Comparison of ENCODE assay signal across 15 cellular contexts in genomic region chr4:66840178-66840577, GRCh38.
DNase-seq lines count a peak whose midpoint lies in the region; ATAC-seq, FAIRE-seq and TF ChIP-seq lines count a peak whose summit lies in the region.
"Had no signal": no experiment of that assay in that cellular context is flagged by ENCODE, and none has a peak within 500 bp of the region (broad histone marks: within the 10 kb centered on the region; RNA-seq: fewer than 3 reads in every experiment).

No MANE protein-coding gene starts in this region.

- CTCF ChIA-PET in HepG2 (lab: Yijun Ruan, JAX; ENCODE audit: low intra/inter-chr PET ratio, low total read pairs) (no interaction called here), K562 (lab: Yijun Ruan, JAX; ENCODE audit: low intra/inter-chr PET ratio) (no interaction called here)

- H3K9ac ChIP-seq in HepG2 (ENCODE audit: insufficient read depth, low read depth, low read length) = no peak overlapping the region
- H3K9ac ChIP-seq in K562 (ENCODE audit: insufficient read depth in 1 of 2, low read depth in 2 of 2, low read length in 2 of 2) = no peak overlapping the region
- no peak overlapping the region for H3K9ac ChIP-seq in colonic mucosa (ENCODE audit: low read depth in 2 of 2, low read length in 2 of 2)

- H3K27ac ChIP-seq in HepG2 (ENCODE audit: extremely low read length, insufficient read depth, low read length) (no peak overlapping the region), right lobe of liver (no peak overlapping the region), K562 (ENCODE audit: extremely low read depth, low read depth, low read length) (no peak overlapping the region), colonic mucosa (no peak overlapping the region), upper lobe of left lung (no peak overlapping the region)

- H3K79me2 ChIP-seq in HepG2 (ENCODE audit: insufficient read depth, low read length) (no peaks in the 10 kb centered on the region), K562 (ENCODE audit: control insufficient read depth, insufficient read depth, low read length) (no peaks in the 10 kb centered on the region)

- POLR2A ChIA-PET in HepG2 (lab: Yijun Ruan, JAX) = no interaction called here
- POLR2A ChIA-PET in K562 (lab: Yijun Ruan, JAX) = no interaction called here

- TF ChIP-seq POLR2A in HepG2 (IDR thresholded peaks at IDR 0.05; ENCODE audit: insufficient read depth in 1 of 2, low read depth in 2 of 2, low read length in 2 of 2) (no peak), right lobe of liver (IDR thresholded peaks at IDR 0.05) (no peak), K562 (conservative IDR thresholded peaks at IDR 0.05) (no peak), upper lobe of left lung (IDR thresholded peaks at IDR 0.05) (no peak)

- H3K4me1 ChIP-seq in HepG2 (ENCODE audit: insufficient read depth, low read length) = no peaks in the 10 kb centered on the region
- H3K4me1 ChIP-seq in right lobe of liver = no peaks in the 10 kb centered on the region
- H3K4me1 ChIP-seq in K562 (replicated peaks in 1 of 2; ENCODE audit: control insufficient read depth in 2 of 2, insufficient read depth in 2 of 2, low read length in 2 of 2) = no peaks in the 10 kb centered on the region
- H3K4me1 ChIP-seq in colonic mucosa = no peaks in the 10 kb centered on the region
- no peaks in the 10 kb centered on the region for H3K4me1 ChIP-seq in upper lobe of left lung
- H3K4me1 ChIP-seq: Caco-2 had no signal

- ATAC-seq in HepG2 = no peak
- no peak for ATAC-seq in right lobe of liver
- ATAC-seq in K562 = no peak
- no peak for ATAC-seq in upper lobe of left lung (ENCODE audit: low FRiP score in 2 of 2)
- ATAC-seq: HCT116 had no signal

- H3K27me3 ChIP-seq in HepG2 (ENCODE audit: control insufficient read depth in 1 of 2, insufficient read depth in 2 of 2, low read length in 2 of 2) (no peaks in the 10 kb centered on the region), right lobe of liver (no peaks in the 10 kb centered on the region), K562 (ENCODE audit: control insufficient read depth in 2 of 2, insufficient read depth in 2 of 2, low read length in 2 of 2) (no peaks in the 10 kb centered on the region), colonic mucosa (no peaks in the 10 kb centered on the region), upper lobe of left lung (no peaks in the 10 kb centered on the region)

- no peak for TF ChIP-seq RAD21 in HepG2 (CRISPR knock-in tag; IDR thresholded peaks at IDR 0.05)
- no peak for TF ChIP-seq RAD21 in K562 (CRISPR knock-in tag; conservative IDR thresholded peaks at IDR 0.05 in 1 of 2, IDR thresholded peaks at IDR 0.05 in 1 of 2)

- H4K20me1 ChIP-seq in HepG2 (ENCODE audit: insufficient read depth, low read length) = no peaks in the 10 kb centered on the region
- no peaks in the 10 kb centered on the region for H4K20me1 ChIP-seq in K562 (replicated peaks; ENCODE audit: control insufficient read depth, insufficient read depth, low read length)

- FAIRE-seq in HepG2 (lab: Jason Lieb, UNC) (no peak), K562 (lab: Jason Lieb, UNC) (no peak)
- FAIRE-seq: H54, HTR-8/SVneo had no signal

- intact Hi-C loops in HepG2 (cut with micrococcal nuclease; ENCODE audit: unreplicated experiment) = no loop called here
- intact Hi-C loops in right lobe of liver (cut with DNase I) = no loop called here
- intact Hi-C loops in K562 (cut with micrococcal nuclease) = no loop called here
- intact Hi-C loops in colonic mucosa (cut with DNase I) = no loop called here

- DNase-seq in HepG2 (ENCODE audit: low spot score) (no peak), right lobe of liver (no peak), NCI-H69 (lab: John Stamatoyannopoulos, UW) (peak; percentile 6), K562 (ENCODE audit: extremely low read depth in 1 of 4, low spot score in 3 of 4) (no peak), colonic mucosa (no peak), NCI-H446 (lab: John Stamatoyannopoulos, UW) (no peak), upper lobe of left lung (no peak)
- DNase-seq: Caco-2; CD8-positive, alpha-beta memory T cell; DMS53; GF-D8; KBM-7 had no signal

- H3K4me2 ChIP-seq in HepG2 (ENCODE audit: low read depth, low read length) (no peak overlapping the region), K562 (ENCODE audit: insufficient read depth, low read length) (no peak overlapping the region)

- H2AFZ ChIP-seq in HepG2 (ENCODE audit: low read length) (no peak overlapping the region), K562 (ENCODE audit: low read depth, low read length) (no peak overlapping the region)

- no peaks in the 10 kb centered on the region for H3K9me1 ChIP-seq in K562 (ENCODE audit: control insufficient read depth, insufficient read depth, low read length)

- BruUV-seq in HepG2 (replicated peaks; lab: Mats Ljungman, UMichigan) = no TSS peak
- no TSS peak for BruUV-seq in K562 (replicated peaks; lab: Mats Ljungman, UMichigan)

- TF ChIP-seq CTCF in HepG2 (CRISPR knock-in tag; IDR thresholded peaks at IDR 0.05) (no peak), right lobe of liver (IDR thresholded peaks at IDR 0.05) (no peak), K562 (IDR thresholded peaks at IDR 0.05 in 2 of 3, conservative IDR thresholded peaks at IDR 0.05 in 1 of 3; ENCODE audit: insufficient read depth in 2 of 3, low read depth in 1 of 3, low read length in 3 of 3) (no peak), colonic mucosa (IDR thresholded peaks at IDR 0.05) (no peak), upper lobe of left lung (IDR thresholded peaks at IDR 0.05) (no peak)

- in situ Hi-C loops in HepG2 (cut with HindIII; ENCODE audit: extremely low pct_ligation_motif_present, low pct_unique_long_range_greater_than_20kb) (no loop called here), K562 (cut with MboI) (no loop called here)

- H3K4me3 ChIP-seq in HepG2 (replicated peaks in 1 of 3; ENCODE audit: insufficient read depth in 1 of 3, low read depth in 2 of 3, low read length in 3 of 3) = no peak overlapping the region
- H3K4me3 ChIP-seq in right lobe of liver = no peak overlapping the region
- no peak overlapping the region for H3K4me3 ChIP-seq in K562
- H3K4me3 ChIP-seq in colonic mucosa = no peak overlapping the region
- H3K4me3 ChIP-seq in upper lobe of left lung = no peak overlapping the region

- no peaks in the 10 kb centered on the region for H3K36me3 ChIP-seq in HepG2 (replicated peaks in 1 of 2; ENCODE audit: control insufficient read depth in 1 of 2, insufficient read depth in 2 of 2, low read length in 2 of 2)
- no peaks in the 10 kb centered on the region for H3K36me3 ChIP-seq in right lobe of liver
- H3K36me3 ChIP-seq in K562 (ENCODE audit: control insufficient read depth, insufficient read depth, low read length) = no peaks in the 10 kb centered on the region
- no peaks in the 10 kb centered on the region for H3K36me3 ChIP-seq in colonic mucosa
- no peaks in the 10 kb centered on the region for H3K36me3 ChIP-seq in upper lobe of left lung

- H3K9me3 ChIP-seq in HepG2 (ENCODE audit: low read length) (no peaks in the 10 kb centered on the region), right lobe of liver (no peaks in the 10 kb centered on the region), K562 (replicated peaks; ENCODE audit: control insufficient read depth, insufficient read depth, low read depth, low read length) (no peaks in the 10 kb centered on the region), colonic mucosa (no peaks in the 10 kb centered on the region), upper lobe of left lung (no peaks in the 10 kb centered on the region)
- H3K9me3 ChIP-seq: Caco-2 had no signal

- TF ChIP-seq EP300 in HepG2 (IDR thresholded peaks at IDR 0.05; ENCODE audit: low read depth in 2 of 2, low read length in 2 of 2) (no peak), HepG2 (CRISPR knock-in tag; IDR thresholded peaks at IDR 0.05; ENCODE audit: borderline replicate concordance) (no peak), K562 (IDR thresholded peaks at IDR 0.05; ENCODE audit: low read length) (no peak), upper lobe of left lung (IDR thresholded peaks at IDR 0.05) (no peak)

TF ChIP-seq in K562, 482 proteins besides CTCF, POLR2A, EP300 and RAD21 (continues in another document):
- TF ChIP-seq MAFG (tag; conservative IDR thresholded peaks at IDR 0.05) (peak; percentile 71), CBX2 (IDR thresholded peaks at IDR 0.05; ENCODE audit: insufficient read depth, low read length, poor library complexity, severe bottlenecking) (no peak), CREM (IDR thresholded peaks at IDR 0.05; ENCODE audit: low read depth) (no peak), STAT5A (IDR thresholded peaks at IDR 0.05; ENCODE audit: borderline replicate concordance, low read length) (no peak), NUFIP1 (IDR thresholded peaks at IDR 0.05; ENCODE audit: partially characterized antibody) (no peak), REST (CRISPR knock-in tag; IDR thresholded peaks at IDR 0.05; ENCODE audit: low read depth) (no peak), NR2F6 (CRISPR knock-in tag; IDR thresholded peaks at IDR 0.05) (no peak), ETV1 (tag; conservative IDR thresholded peaks at IDR 0.05; ENCODE audit: low read depth) (no peak), RBM22 (IDR thresholded peaks at IDR 0.05; ENCODE audit: low read depth, low read length, poor library complexity, severe bottlenecking) (no peak), MAFK (IDR thresholded peaks at IDR 0.05; ENCODE audit: low read length) (peak; percentile 80), BMI1 (IDR thresholded peaks at IDR 0.05; ENCODE audit: low read length) (no peak), MAFF (IDR thresholded peaks at IDR 0.05; ENCODE audit: low read length) (peak; percentile 73)

Comparison
In these comparisons a context has a peak if more than half of its experiments do, and no peak if none do; other contexts are left out.
1. Of the 241 proteins assayed by ChIP-seq in both HepG2 and K562: peak only in HepG2: none; only in K562: MAFG; in both: MAFF and MAFK; in neither: 238.